Comparison of ENCODE assay signal across 16 cellular contexts in genomic region chr19:7618366-7618765, GRCh38. TPM values are rescaled to one million over a fixed set of nuclear protein-coding genes. Genes with fewer than 3 reads are reported as not detected.
DNase-seq lines count a peak whose midpoint lies in the region; ATAC-seq, FAIRE-seq and TF ChIP-seq lines count a peak whose summit lies in the region.
"Had no signal": no experiment of that assay in that cellular context is flagged by ENCODE, and none has a peak within 500 bp of the region (broad histone marks: within the 10 kb centered on the region; RNA-seq: fewer than 3 reads in every experiment).

No MANE protein-coding gene starts in this region.

- no peak overlapping the region for H3K4me3 Mint-ChIP-seq in activated CD4-positive, alpha-beta T cell treated with anti-CD3 and anti-CD28 coated beads, Interleukin-2, amount 10 ng/mL, durations not matched to agents 24 days and 14 days
- H3K4me3 Mint-ChIP-seq in activated CD4-positive, alpha-beta T cell treated with anti-CD3 and anti-CD28 coated beads, Interleukin-2, amount 10 ng/mL, durations not matched to agents 7 days and 5 days: no peak overlapping the region

- no peaks in the 10 kb centered on the region for H3K4me1 Mint-ChIP-seq in activated CD4-positive, alpha-beta T cell treated with anti-CD3 and anti-CD28 coated beads, Interleukin-2, amount 10 ng/mL, durations not matched to agents 24 days and 14 days
- H3K4me1 Mint-ChIP-seq in activated CD4-positive, alpha-beta T cell treated with anti-CD3 and anti-CD28 coated beads, Interleukin-2, amount 10 ng/mL, durations not matched to agents 7 days and 5 days: no peaks in the 10 kb centered on the region

- no peak for FAIRE-seq in HepG2 (lab: Jason Lieb, UNC)
- no peak for FAIRE-seq in RCC 7860 (lab: Jason Lieb, UNC)

- no peaks in the 10 kb centered on the region for H4K20me1 ChIP-seq in HepG2 (ENCODE audit: insufficient read depth, low read length)

- TF ChIP-seq POLR2A in HepG2 (IDR thresholded peaks at IDR 0.05; ENCODE audit: insufficient read depth in 1 of 2, low read depth in 2 of 2, low read length in 2 of 2) (peak in 1 of 2 experiments; percentile 13; a peak in 2 of 4 replicates), testis (IDR thresholded peaks at IDR 0.05) (no peak)

- H3K36me3 Mint-ChIP-seq in activated CD4-positive, alpha-beta T cell treated with anti-CD3 and anti-CD28 coated beads, Interleukin-2, amount 10 ng/mL, durations not matched to agents 24 days and 14 days (ENCODE audit: low read depth): peaks cover 22% of the 10 kb centered on the region
- H3K36me3 Mint-ChIP-seq in activated CD4-positive, alpha-beta T cell treated with anti-CD3 and anti-CD28 coated beads, Interleukin-2, amount 10 ng/mL, durations not matched to agents 7 days and 5 days (ENCODE audit: low read depth): peaks cover 20% of the 10 kb centered on the region

- H3K9me3 ChIP-seq in HepG2 (ENCODE audit: low read length) (no peaks in the 10 kb centered on the region), testis (no peaks in the 10 kb centered on the region)

- in situ Hi-C loops in HepG2 (cut with HindIII; ENCODE audit: extremely low pct_ligation_motif_present, low pct_unique_long_range_greater_than_20kb): no loop called here

- H3K9me3 Mint-ChIP-seq in activated CD4-positive, alpha-beta T cell treated with anti-CD3 and anti-CD28 coated beads, Interleukin-2, amount 10 ng/mL, durations not matched to agents 24 days and 14 days: no peaks in the 10 kb centered on the region
- H3K9me3 Mint-ChIP-seq in activated CD4-positive, alpha-beta T cell treated with anti-CD3 and anti-CD28 coated beads, Interleukin-2, amount 10 ng/mL, durations not matched to agents 7 days and 5 days: no peaks in the 10 kb centered on the region

- peak overlapping the region; percentile 66 for H3K27ac Mint-ChIP-seq in activated CD4-positive, alpha-beta T cell treated with anti-CD3 and anti-CD28 coated beads, Interleukin-2, amount 10 ng/mL, durations not matched to agents 24 days and 14 days
- no peak overlapping the region for H3K27ac Mint-ChIP-seq in activated CD4-positive, alpha-beta T cell treated with anti-CD3 and anti-CD28 coated beads, Interleukin-2, amount 10 ng/mL, durations not matched to agents 7 days and 5 days

- H3K27me3 ChIP-seq in HepG2 (ENCODE audit: control insufficient read depth in 1 of 2, insufficient read depth in 2 of 2, low read length in 2 of 2): no peaks in the 10 kb centered on the region; a peak in 1 of 5 replicates
- H3K27me3 ChIP-seq in testis: no peaks in the 10 kb centered on the region

- no peak overlapping the region for H3K4me2 ChIP-seq in HepG2 (ENCODE audit: low read depth, low read length)

- intact Hi-C loops in activated CD4-positive, alpha-beta T cell treated with anti-CD3 and anti-CD28 coated beads, Interleukin-2, amount 10 ng/mL, durations not matched to agents 24 days and 14 days (cut with micrococcal nuclease): no loop called here
- intact Hi-C loops in HepG2 (cut with micrococcal nuclease; ENCODE audit: unreplicated experiment) (no loop called here), testis (cut with DNase I; ENCODE audit: low total_unique reads) (no loop called here)

- peak; percentile 19 for ATAC-seq in HepG2
- ATAC-seq in GM21737 (IDR thresholded peaks at IDR 0.05; ENCODE audit: unreplicated experiment): no peak

- H3K4me1 ChIP-seq in HepG2 (ENCODE audit: insufficient read depth, low read length) (no peaks in the 10 kb centered on the region; the same call in 1 of the 2 replicates), testis (peaks cover 32% of the 10 kb centered on the region)

- DNase-seq in activated CD4-positive, alpha-beta T cell treated with anti-CD3 and anti-CD28 coated beads, Interleukin-2, amount 10 ng/mL, durations not matched to agents 24 days and 14 days: no peak
- DNase-seq in activated CD4-positive, alpha-beta T cell treated with anti-CD3 and anti-CD28 coated beads, Interleukin-2, amount 10 ng/mL, durations not matched to agents 7 days and 5 days: no peak
- peak; percentile 33 for DNase-seq in HepG2 (ENCODE audit: low spot score)
- DNase-seq in testis: peak; percentile 91
- no peak for DNase-seq in NCI-H128 (lab: John Stamatoyannopoulos, UW; ENCODE audit: unreplicated experiment)
- DNase-seq in RCC 7860 (ENCODE audit: low spot score): no peak
- DNase-seq: activated CD4-positive, alpha-beta T cell treated with anti-CD3 and anti-CD28 coated beads, Interleukin-2, amount 50 U/mL, for 4 hours; activated naive CD4-positive, alpha-beta T cell treated with anti-CD3 and anti-CD28 coated beads, Interleukin-2, amount 50 U/mL, for 16 hours; DMS79; Kasumi-1; NCI-H446 treated with DMSO at 0.1 percent for 48 hours had no signal

- WGBS in HepG2 (ENCODE audit: low lambda C conversion rate): 66% methylated on average over 4 of the region's 4 CpGs
- WGBS in testis, 2 donors: 28 to 36% methylated on average over 4 of the region's 4 CpGs

- H3K79me2 ChIP-seq in HepG2 (ENCODE audit: insufficient read depth, low read length): no peaks in the 10 kb centered on the region

- no peak for TF ChIP-seq CTCF in VCaP (conservative IDR thresholded peaks at IDR 0.05)
- no peak for TF ChIP-seq CTCF in HepG2 (CRISPR knock-in tag; IDR thresholded peaks at IDR 0.05)
- TF ChIP-seq CTCF in testis (IDR thresholded peaks at IDR 0.05): no peak

- H3K4me3 ChIP-seq in HepG2 (replicated peaks in 1 of 3; ENCODE audit: insufficient read depth in 1 of 3, low read depth in 2 of 3, low read length in 3 of 3) (no peak overlapping the region), testis (no peak overlapping the region)
- H3K4me3 ChIP-seq: coronary artery had no signal

- CTCF ChIA-PET in activated CD4-positive, alpha-beta T cell treated with anti-CD3 and anti-CD28 coated beads, Interleukin-2, amount 10 ng/mL, durations not matched to agents 7 days and 5 days (lab: Charles Lee): no interaction called here
- CTCF ChIA-PET in HepG2 (lab: Yijun Ruan, JAX; ENCODE audit: low intra/inter-chr PET ratio, low total read pairs): no interaction called here

- no peak overlapping the region for H3K9ac ChIP-seq in HepG2 (ENCODE audit: insufficient read depth, low read depth, low read length)

- H3K36me3 ChIP-seq in HepG2 (replicated peaks in 1 of 2; ENCODE audit: control insufficient read depth in 1 of 2, insufficient read depth in 2 of 2, low read length in 2 of 2) (peaks cover 26 to 47% of the 10 kb centered on the region in 2 experiments), testis (ENCODE audit: low read depth, missing control alignments) (no peaks in the 10 kb centered on the region)

- TF ChIP-seq RAD21 in HepG2 (CRISPR knock-in tag; IDR thresholded peaks at IDR 0.05): no peak

- no peak overlapping the region for H2AFZ ChIP-seq in HepG2 (ENCODE audit: low read length)

- POLR2A ChIA-PET in activated CD4-positive, alpha-beta T cell treated with anti-CD3 and anti-CD28 coated beads, Interleukin-2, amount 10 ng/mL, durations not matched to agents 7 days and 5 days (lab: Charles Lee): no interaction called here
- POLR2A ChIA-PET in HepG2 (lab: Yijun Ruan, JAX): interaction anchor here (1.0 kb wide), 1 partner anchor 15 kb away, joined by 3 read pairs; the partner anchor contains the start of gene PCP2

- H3K27ac ChIP-seq in VCaP (peak overlapping the region; percentile 99), HepG2 (ENCODE audit: extremely low read length, insufficient read depth, low read length) (peak overlapping the region; percentile 27), testis (peak overlapping the region; percentile 71 to 81)
- H3K27ac ChIP-seq: coronary artery had no signal

- H3K27me3 Mint-ChIP-seq in activated CD4-positive, alpha-beta T cell treated with anti-CD3 and anti-CD28 coated beads, Interleukin-2, amount 10 ng/mL, durations not matched to agents 24 days and 14 days: no peaks in the 10 kb centered on the region
- H3K27me3 Mint-ChIP-seq in activated CD4-positive, alpha-beta T cell treated with anti-CD3 and anti-CD28 coated beads, Interleukin-2, amount 10 ng/mL, durations not matched to agents 7 days and 5 days: no peaks in the 10 kb centered on the region

- no TSS peak for BruUV-seq in HepG2 (replicated peaks; lab: Mats Ljungman, UMichigan)

- TF ChIP-seq EP300 in HepG2 (IDR thresholded peaks at IDR 0.05; ENCODE audit: low read depth in 2 of 2, low read length in 2 of 2) (no peak), HepG2 (CRISPR knock-in tag; IDR thresholded peaks at IDR 0.05; ENCODE audit: borderline replicate concordance) (no peak)

RNA-seq across cellular contexts. Expression of gene XAB2, which starts 11.0 kb away (rescaled TPM):
- total RNA-seq in activated CD4-positive, alpha-beta T cell treated with anti-CD3 and anti-CD28 coated beads, Interleukin-2, amount 10 ng/mL, durations not matched to agents 24 days and 14 days: 51.0 and 51.6 TPM in 2 replicates
- 10 to 100 TPM; 46.0 to 50.0 TPM for total RNA-seq in activated CD4-positive, alpha-beta T cell treated with anti-CD3 and anti-CD28 coated beads, Interleukin-2, amount 10 ng/mL, durations not matched to agents 7 days and 5 days
- 6.2 and 8.6 TPM in 2 replicates for total RNA-seq in HepG2 (2016; rRNA removed; fragmentation: Illumina TruSeq; extraction: Trizol)
- 1.9 and 2.7 TPM in 2 replicates for total RNA-seq in HepG2 (2016; cell fraction: cytosol; rRNA removed; fragmentation: Illumina TruSeq; extraction: Trizol; ENCODE audit: low read depth)
- 6.6 and 7.3 TPM in 2 replicates for total RNA-seq in HepG2 (2016; cell fraction: insoluble cytoplasmic fraction; rRNA removed; fragmentation: Illumina TruSeq; extraction: Trizol)
- total RNA-seq in HepG2 (2016; cell fraction: membrane; rRNA removed; fragmentation: Illumina TruSeq; extraction: Trizol): 3.2 and 4.4 TPM in 2 replicates
- 11.7 and 15.3 TPM in 2 replicates for total RNA-seq in HepG2 (2016; cell fraction: nucleus; rRNA removed; fragmentation: Illumina TruSeq; extraction: Trizol)
- polyA plus RNA-seq in HepG2 (2011; rRNA removed): 23.9 and 28.4 TPM in 2 replicates
- polyA plus RNA-seq in HepG2 (2011; cell fraction: cytosol; rRNA removed): 14.1 and 24.2 TPM in 2 replicates
- polyA plus RNA-seq in HepG2 (2011; cell fraction: nucleus; rRNA removed): 95.9 and 136 TPM in 2 replicates
- 19.0 and 22.6 TPM in 2 replicates for polyA plus RNA-seq in HepG2 (2012)
- 3.4 and 3.5 TPM in 2 replicates for polyA plus RNA-seq in HepG2 (2016; cell fraction: cytosol; fragmentation: Illumina TruSeq; extraction: Trizol; ENCODE audit: low read depth)
- 11.7 and 15.6 TPM in 2 replicates for polyA plus RNA-seq in HepG2 (2016; cell fraction: insoluble cytoplasmic fraction; fragmentation: Illumina TruSeq; extraction: Trizol; ENCODE audit: low read depth)
- polyA plus RNA-seq in HepG2 (2016; cell fraction: membrane; fragmentation: Illumina TruSeq; extraction: Trizol; ENCODE audit: low read depth): 4.0 and 5.4 TPM in 2 replicates
- polyA plus RNA-seq in HepG2 (2016; cell fraction: nucleus; fragmentation: Illumina TruSeq; extraction: Trizol; ENCODE audit: insufficient read depth, low read depth): 38.3 and 40.6 TPM in 2 replicates
- polyA minus RNA-seq in HepG2 (2011; rRNA and poly(A)+ RNA removed; ENCODE audit: low replicate concordance): 70.9 and 81.0 TPM in 2 replicates
- polyA minus RNA-seq in HepG2 (2011; cell fraction: cytosol; rRNA and poly(A)+ RNA removed): 29.0 and 31.0 TPM in 2 replicates
- 19.8 and 20.6 TPM in 2 replicates for polyA minus RNA-seq in HepG2 (2011; cell fraction: nucleus; rRNA and poly(A)+ RNA removed)
- total RNA-seq in testis: 100 to 1,000 TPM in 1 of 2 donors, 10 to 100 TPM in 1; 97.2 to 128 TPM
- polyA plus RNA-seq in testis (ENCODE audit: insufficient read depth, low read depth, low replicate concordance): 90.3 TPM

RNA-seq across cellular contexts. Expression of gene PET100, which starts 11.2 kb away (rescaled TPM):
- 99.2 and 110 TPM in 2 replicates for total RNA-seq in activated CD4-positive, alpha-beta T cell treated with anti-CD3 and anti-CD28 coated beads, Interleukin-2, amount 10 ng/mL, durations not matched to agents 24 days and 14 days
- total RNA-seq in activated CD4-positive, alpha-beta T cell treated with anti-CD3 and anti-CD28 coated beads, Interleukin-2, amount 10 ng/mL, durations not matched to agents 7 days and 5 days: 100 to 1,000 TPM; 108 to 169 TPM
- total RNA-seq in HepG2 (2016; rRNA removed; fragmentation: Illumina TruSeq; extraction: Trizol) (59.9 and 66.5 TPM in 2 replicates), testis (10 to 100 TPM; 25.3 to 26.9 TPM)
- total RNA-seq in HepG2 (2016; cell fraction: cytosol; rRNA removed; fragmentation: Illumina TruSeq; extraction: Trizol; ENCODE audit: low read depth): 15.6 and 17.1 TPM in 2 replicates
- total RNA-seq in HepG2 (2016; cell fraction: insoluble cytoplasmic fraction; rRNA removed; fragmentation: Illumina TruSeq; extraction: Trizol): 64.7 and 78.4 TPM in 2 replicates
- total RNA-seq in HepG2 (2016; cell fraction: membrane; rRNA removed; fragmentation: Illumina TruSeq; extraction: Trizol): 22.2 and 23.9 TPM in 2 replicates
- total RNA-seq in HepG2 (2016; cell fraction: nucleus; rRNA removed; fragmentation: Illumina TruSeq; extraction: Trizol): 34.1 and 46.5 TPM in 2 replicates
- polyA plus RNA-seq in HepG2 (2011; rRNA removed) (20.0 and 22.3 TPM in 2 replicates), testis (ENCODE audit: insufficient read depth, low read depth, low replicate concordance) (64.0 TPM)
- 13.6 and 14.9 TPM in 2 replicates for polyA plus RNA-seq in HepG2 (2011; cell fraction: cytosol; rRNA removed)
- polyA plus RNA-seq in HepG2 (2011; cell fraction: nucleus; rRNA removed): 14.3 and 19.0 TPM in 2 replicates
- polyA plus RNA-seq in HepG2 (2012): 25.5 and 50.4 TPM in 2 replicates
- 17.9 and 18.0 TPM in 2 replicates for polyA plus RNA-seq in HepG2 (2016; cell fraction: cytosol; fragmentation: Illumina TruSeq; extraction: Trizol; ENCODE audit: low read depth)
- 36.9 and 42.2 TPM in 2 replicates for polyA plus RNA-seq in HepG2 (2016; cell fraction: insoluble cytoplasmic fraction; fragmentation: Illumina TruSeq; extraction: Trizol; ENCODE audit: low read depth)
- 18.3 and 20.0 TPM in 2 replicates for polyA plus RNA-seq in HepG2 (2016; cell fraction: membrane; fragmentation: Illumina TruSeq; extraction: Trizol; ENCODE audit: low read depth)
- polyA plus RNA-seq in HepG2 (2016; cell fraction: nucleus; fragmentation: Illumina TruSeq; extraction: Trizol; ENCODE audit: insufficient read depth, low read depth): 64.3 and 70.9 TPM in 2 replicates
- 1.4 and 7.8 TPM in 2 replicates for polyA minus RNA-seq in HepG2 (2011; rRNA and poly(A)+ RNA removed; ENCODE audit: low replicate concordance)
- 6.4 and 10.4 TPM in 2 replicates for polyA minus RNA-seq in HepG2 (2011; cell fraction: cytosol; rRNA and poly(A)+ RNA removed)
- polyA minus RNA-seq in HepG2 (2011; cell fraction: nucleus; rRNA and poly(A)+ RNA removed): 7.2 and 8.7 TPM in 2 replicates

RNA-seq across cellular contexts. Expression of gene PCP2, which starts 15.2 kb away (rescaled TPM):
- total RNA-seq in activated CD4-positive, alpha-beta T cell treated with anti-CD3 and anti-CD28 coated beads, Interleukin-2, amount 10 ng/mL, durations not matched to agents 24 days and 14 days: 1.3 and 1.5 TPM in 2 replicates
- 1 to 10 TPM in 1 of 2 experiments, under 1 TPM in 1; 0.82 to 1.2 TPM for total RNA-seq in activated CD4-positive, alpha-beta T cell treated with anti-CD3 and anti-CD28 coated beads, Interleukin-2, amount 10 ng/mL, durations not matched to agents 7 days and 5 days
- total RNA-seq in HepG2 (2016; rRNA removed; fragmentation: Illumina TruSeq; extraction: Trizol) (0.80 TPM in 1 of 2 replicates, not detected in the other), testis (100 to 1,000 TPM in 1 of 2 donors, 10 to 100 TPM in 1; 38.2 to 130 TPM)
- total RNA-seq in HepG2 (2016; cell fraction: cytosol; rRNA removed; fragmentation: Illumina TruSeq; extraction: Trizol; ENCODE audit: low read depth): not detected in 2 replicates
- total RNA-seq in HepG2 (2016; cell fraction: insoluble cytoplasmic fraction; rRNA removed; fragmentation: Illumina TruSeq; extraction: Trizol): 0.35 TPM in 1 of 2 replicates, not detected in the other
- total RNA-seq in HepG2 (2016; cell fraction: membrane; rRNA removed; fragmentation: Illumina TruSeq; extraction: Trizol): not detected in 2 replicates
- total RNA-seq in HepG2 (2016; cell fraction: nucleus; rRNA removed; fragmentation: Illumina TruSeq; extraction: Trizol): not detected in 2 replicates
- polyA plus RNA-seq in HepG2 (2011; rRNA removed) (0.62 and 0.82 TPM in 2 replicates), testis (ENCODE audit: insufficient read depth, low read depth, low replicate concordance) (164 TPM)
- 0.15 and 0.28 TPM in 2 replicates for polyA plus RNA-seq in HepG2 (2011; cell fraction: cytosol; rRNA removed)
- polyA plus RNA-seq in HepG2 (2011; cell fraction: nucleus; rRNA removed): 3.9 and 7.6 TPM in 2 replicates
- 1.8 TPM in 1 of 2 replicates, not detected in the other for polyA plus RNA-seq in HepG2 (2012)
- polyA plus RNA-seq in HepG2 (2016; cell fraction: cytosol; fragmentation: Illumina TruSeq; extraction: Trizol; ENCODE audit: low read depth): not detected in 2 replicates
- polyA plus RNA-seq in HepG2 (2016; cell fraction: insoluble cytoplasmic fraction; fragmentation: Illumina TruSeq; extraction: Trizol; ENCODE audit: low read depth): not detected in 2 replicates
- polyA plus RNA-seq in HepG2 (2016; cell fraction: membrane; fragmentation: Illumina TruSeq; extraction: Trizol; ENCODE audit: low read depth): not detected in 2 replicates
- polyA plus RNA-seq in HepG2 (2016; cell fraction: nucleus; fragmentation: Illumina TruSeq; extraction: Trizol; ENCODE audit: insufficient read depth, low read depth): 1.4 and 1.7 TPM in 2 replicates
- 0.20 TPM in 1 of 2 replicates, not detected in the other for polyA minus RNA-seq in HepG2 (2011; rRNA and poly(A)+ RNA removed; ENCODE audit: low replicate concordance)
- polyA minus RNA-seq in HepG2 (2011; cell fraction: cytosol; rRNA and poly(A)+ RNA removed): not detected in 2 replicates
- not detected in 2 replicates for polyA minus RNA-seq in HepG2 (2011; cell fraction: nucleus; rRNA and poly(A)+ RNA removed)
- total RNA-seq: glomerular endothelial cell, SK-MEL-5 had no signal

RNA-seq across cellular contexts. Expression of gene STXBP2, which starts 18.5 kb away (rescaled TPM):
- 83.4 and 84.3 TPM in 2 replicates for total RNA-seq in activated CD4-positive, alpha-beta T cell treated with anti-CD3 and anti-CD28 coated beads, Interleukin-2, amount 10 ng/mL, durations not matched to agents 24 days and 14 days
- total RNA-seq in activated CD4-positive, alpha-beta T cell treated with anti-CD3 and anti-CD28 coated beads, Interleukin-2, amount 10 ng/mL, durations not matched to agents 7 days and 5 days: 100 to 1,000 TPM; 131 to 158 TPM
- total RNA-seq in HepG2 (2016; rRNA removed; fragmentation: Illumina TruSeq; extraction: Trizol): 17.8 and 22.8 TPM in 2 replicates
- total RNA-seq in HepG2 (2016; cell fraction: cytosol; rRNA removed; fragmentation: Illumina TruSeq; extraction: Trizol; ENCODE audit: low read depth): 12.7 and 13.5 TPM in 2 replicates
- total RNA-seq in HepG2 (2016; cell fraction: insoluble cytoplasmic fraction; rRNA removed; fragmentation: Illumina TruSeq; extraction: Trizol): 15.9 and 23.8 TPM in 2 replicates
- total RNA-seq in HepG2 (2016; cell fraction: membrane; rRNA removed; fragmentation: Illumina TruSeq; extraction: Trizol): 11.9 and 13.6 TPM in 2 replicates
- total RNA-seq in HepG2 (2016; cell fraction: nucleus; rRNA removed; fragmentation: Illumina TruSeq; extraction: Trizol): 18.1 and 19.5 TPM in 2 replicates
- 40.1 and 48.7 TPM in 2 replicates for polyA plus RNA-seq in HepG2 (2011; rRNA removed)
- 28.8 and 41.8 TPM in 2 replicates for polyA plus RNA-seq in HepG2 (2011; cell fraction: cytosol; rRNA removed)
- 344 and 378 TPM in 2 replicates for polyA plus RNA-seq in HepG2 (2011; cell fraction: nucleus; rRNA removed)
- 61.3 and 71.5 TPM in 2 replicates for polyA plus RNA-seq in HepG2 (2012)
- 9.5 and 12.3 TPM in 2 replicates for polyA plus RNA-seq in HepG2 (2016; cell fraction: cytosol; fragmentation: Illumina TruSeq; extraction: Trizol; ENCODE audit: low read depth)
- 22.4 and 26.4 TPM in 2 replicates for polyA plus RNA-seq in HepG2 (2016; cell fraction: insoluble cytoplasmic fraction; fragmentation: Illumina TruSeq; extraction: Trizol; ENCODE audit: low read depth)
- polyA plus RNA-seq in HepG2 (2016; cell fraction: membrane; fragmentation: Illumina TruSeq; extraction: Trizol; ENCODE audit: low read depth): 9.5 and 10.0 TPM in 2 replicates
- polyA plus RNA-seq in HepG2 (2016; cell fraction: nucleus; fragmentation: Illumina TruSeq; extraction: Trizol; ENCODE audit: insufficient read depth, low read depth): 69.3 and 73.8 TPM in 2 replicates
- polyA minus RNA-seq in HepG2 (2011; rRNA and poly(A)+ RNA removed; ENCODE audit: low replicate concordance): 121 and 178 TPM in 2 replicates
- 22.7 and 26.7 TPM in 2 replicates for polyA minus RNA-seq in HepG2 (2011; cell fraction: cytosol; rRNA and poly(A)+ RNA removed)
- polyA minus RNA-seq in HepG2 (2011; cell fraction: nucleus; rRNA and poly(A)+ RNA removed): 70.0 and 76.8 TPM in 2 replicates
- 100 to 1,000 TPM; 155 to 156 TPM for total RNA-seq in testis
- 135 TPM for polyA plus RNA-seq in testis (ENCODE audit: insufficient read depth, low read depth, low replicate concordance)

RNA-seq across cellular contexts. Expression of gene CAMSAP3, which starts 22.7 kb away (rescaled TPM):
- 0.09 and 0.69 TPM in 2 replicates for total RNA-seq in activated CD4-positive, alpha-beta T cell treated with anti-CD3 and anti-CD28 coated beads, Interleukin-2, amount 10 ng/mL, durations not matched to agents 24 days and 14 days
- total RNA-seq in activated CD4-positive, alpha-beta T cell treated with anti-CD3 and anti-CD28 coated beads, Interleukin-2, amount 10 ng/mL, durations not matched to agents 7 days and 5 days: under 1 TPM; 0.21 to 0.57 TPM
- total RNA-seq in HepG2 (2016; rRNA removed; fragmentation: Illumina TruSeq; extraction: Trizol): 9.1 and 11.8 TPM in 2 replicates
- total RNA-seq in HepG2 (2016; cell fraction: cytosol; rRNA removed; fragmentation: Illumina TruSeq; extraction: Trizol; ENCODE audit: low read depth): 2.1 and 2.5 TPM in 2 replicates
- total RNA-seq in HepG2 (2016; cell fraction: insoluble cytoplasmic fraction; rRNA removed; fragmentation: Illumina TruSeq; extraction: Trizol): 6.3 and 11.9 TPM in 2 replicates
- total RNA-seq in HepG2 (2016; cell fraction: membrane; rRNA removed; fragmentation: Illumina TruSeq; extraction: Trizol): 6.0 and 6.1 TPM in 2 replicates
- 12.6 and 13.4 TPM in 2 replicates for total RNA-seq in HepG2 (2016; cell fraction: nucleus; rRNA removed; fragmentation: Illumina TruSeq; extraction: Trizol)
- polyA plus RNA-seq in HepG2 (2011; rRNA removed): 10.8 and 16.8 TPM in 2 replicates
- 5.6 and 8.1 TPM in 2 replicates for polyA plus RNA-seq in HepG2 (2011; cell fraction: cytosol; rRNA removed)
- polyA plus RNA-seq in HepG2 (2011; cell fraction: nucleus; rRNA removed): 94.1 and 111 TPM in 2 replicates
- 24.4 and 27.0 TPM in 2 replicates for polyA plus RNA-seq in HepG2 (2012)
- 2.3 and 2.5 TPM in 2 replicates for polyA plus RNA-seq in HepG2 (2016; cell fraction: cytosol; fragmentation: Illumina TruSeq; extraction: Trizol; ENCODE audit: low read depth)
- 17.0 and 22.2 TPM in 2 replicates for polyA plus RNA-seq in HepG2 (2016; cell fraction: insoluble cytoplasmic fraction; fragmentation: Illumina TruSeq; extraction: Trizol; ENCODE audit: low read depth)
- polyA plus RNA-seq in HepG2 (2016; cell fraction: membrane; fragmentation: Illumina TruSeq; extraction: Trizol; ENCODE audit: low read depth): 4.4 and 5.3 TPM in 2 replicates
- 67.8 and 74.7 TPM in 2 replicates for polyA plus RNA-seq in HepG2 (2016; cell fraction: nucleus; fragmentation: Illumina TruSeq; extraction: Trizol; ENCODE audit: insufficient read depth, low read depth)
- polyA minus RNA-seq in HepG2 (2011; rRNA and poly(A)+ RNA removed; ENCODE audit: low replicate concordance): 1.6 and 20.5 TPM in 2 replicates
- polyA minus RNA-seq in HepG2 (2011; cell fraction: cytosol; rRNA and poly(A)+ RNA removed): 9.5 and 9.8 TPM in 2 replicates
- polyA minus RNA-seq in HepG2 (2011; cell fraction: nucleus; rRNA and poly(A)+ RNA removed): 12.9 and 13.7 TPM in 2 replicates
- total RNA-seq in testis: 100 to 1,000 TPM in 1 of 2 donors, 10 to 100 TPM in 1; 64.7 to 104 TPM
- polyA plus RNA-seq in testis (ENCODE audit: insufficient read depth, low read depth, low replicate concordance): 32.4 TPM

Comparison
In these comparisons a context has a peak if more than half of its experiments do, and no peak if none do; other contexts are left out.
1. DNase-seq: peak in HepG2 (single experiment) and testis (single experiment); none in activated CD4-positive, alpha-beta T cell treated with anti-CD3 and anti-CD28 coated beads, Interleukin-2, amount 10 ng/mL, durations not matched to agents 24 days and 14 days (single experiment), activated CD4-positive, alpha-beta T cell treated with anti-CD3 and anti-CD28 coated beads, Interleukin-2, amount 10 ng/mL, durations not matched to agents 7 days and 5 days (single experiment), NCI-H128 (single experiment) and RCC 7860 (single experiment).
2. H3K27ac ChIP-seq: peak in every context shown above with its lines; median percentile 99 in VCaP; 76 in testis; 27 in HepG2.
3. RNA of gene PCP2, which starts 15.2 kb away (total RNA-seq): 38.2 to 130 TPM in testis; 1.3 to 1.5 TPM in activated CD4-positive, alpha-beta T cell treated with anti-CD3 and anti-CD28 coated beads, Interleukin-2, amount 10 ng/mL, durations not matched to agents 24 days and 14 days, 0.82 to 1.2 TPM in activated CD4-positive, alpha-beta T cell treated with anti-CD3 and anti-CD28 coated beads, Interleukin-2, amount 10 ng/mL, durations not matched to agents 7 days and 5 days and 0.35 to 0.80 TPM in HepG2; every median in the first group is over 10 times any median in the second.